Comparison of ENCODE assay signal across 20 cellular contexts in genomic region chr6:107237992-107238660, GRCh38.
DNase-seq lines count a peak whose midpoint lies in the region; ATAC-seq lines count a peak whose summit lies in the region.
"Had no signal": no experiment of that assay in that cellular context is flagged by ENCODE, and none has a peak within 500 bp of the region (broad histone marks: within the 10 kb centered on the region; RNA-seq: fewer than 3 reads in every experiment).

No MANE protein-coding gene starts in this region.

- peak overlapping the region; percentile 26 for H3K27ac Mint-ChIP-seq in stimulated activated naive CD8-positive, alpha-beta T cell treated with anti-CD3 and anti-CD28 coated beads, Interleukin-15, Interleukin-2, amounts not matched to agents 100 ng/mL and 50 ng/mL, for 24 hours
- H3K27ac Mint-ChIP-seq in stimulated activated naive CD8-positive, alpha-beta T cell treated with anti-CD3 and anti-CD28 coated beads, Interleukin-15, amount 100 ng/mL, for 72 hours = no peak overlapping the region
- no peak overlapping the region for H3K27ac Mint-ChIP-seq in activated T-helper 17 cell treated with anti-CD3 and anti-CD28 coated beads, Interleukin-2, amount 50 U/mL, for 72 hours
- H3K27ac Mint-ChIP-seq: stimulated activated memory B cell treated with anti-CD40 and anti-IgM and Interleukin-4, amounts not matched to agents 10 μg/mL and 1 μg/mL and 100 μg/mL, for 72 hours had no signal

- peaks cover 32% of the 10 kb centered on the region for H3K36me3 Mint-ChIP-seq in stimulated activated naive CD8-positive, alpha-beta T cell treated with anti-CD3 and anti-CD28 coated beads, Interleukin-15, Interleukin-2, amounts not matched to agents 100 ng/mL and 50 ng/mL, for 24 hours (ENCODE audit: low read depth)
- peaks cover 35% of the 10 kb centered on the region for H3K36me3 Mint-ChIP-seq in activated T-helper 17 cell treated with anti-CD3 and anti-CD28 coated beads, Interleukin-2, amount 50 U/mL, for 72 hours (ENCODE audit: low read depth)

- DNase-seq in stimulated activated naive CD8-positive, alpha-beta T cell treated with anti-CD3 and anti-CD28 coated beads, Interleukin-15, amount 100 ng/mL, for 72 hours = no peak
- DNase-seq in fibroblast of gingiva (ENCODE audit: low read depth) = peak; percentile 38
- peak; percentile 22 for DNase-seq in stromal cell of bone marrow (ENCODE audit: low read depth)
- no peak for DNase-seq in LoVo (ENCODE audit: low spot score)
- no peak for DNase-seq in GM03348 (ENCODE audit: low spot score)
- DNase-seq: activated CD8-positive, alpha-beta memory T cell treated with anti-CD3 and anti-CD28 coated beads for 24 hours; C1 segment of cervical spinal cord; effector memory CD4-positive, alpha-beta T cell; NCI-H146; SHP77; T-helper 2 cell; upper lobe of left lung had no signal

- no peak overlapping the region for H3K4me3 Mint-ChIP-seq in stimulated activated naive CD8-positive, alpha-beta T cell treated with anti-CD3 and anti-CD28 coated beads, Interleukin-15, Interleukin-2, amounts not matched to agents 100 ng/mL and 50 ng/mL, for 24 hours
- H3K4me3 Mint-ChIP-seq in stimulated activated naive CD8-positive, alpha-beta T cell treated with anti-CD3 and anti-CD28 coated beads, Interleukin-15, amount 100 ng/mL, for 72 hours = no peak overlapping the region
- no peak overlapping the region for H3K4me3 Mint-ChIP-seq in activated T-helper 17 cell treated with anti-CD3 and anti-CD28 coated beads, Interleukin-2, amount 50 U/mL, for 72 hours
- H3K4me3 Mint-ChIP-seq: central memory CD8-positive, alpha-beta T cell; stimulated activated memory B cell treated with anti-CD40 and anti-IgM and Interleukin-4, amounts not matched to agents 10 μg/mL and 1 μg/mL and 100 μg/mL, for 72 hours had no signal

- H3K9me3 Mint-ChIP-seq in stimulated activated naive CD8-positive, alpha-beta T cell treated with anti-CD3 and anti-CD28 coated beads, Interleukin-15, Interleukin-2, amounts not matched to agents 100 ng/mL and 50 ng/mL, for 24 hours = peaks cover 10% of the 10 kb centered on the region
- H3K9me3 Mint-ChIP-seq in stimulated activated naive CD8-positive, alpha-beta T cell treated with anti-CD3 and anti-CD28 coated beads, Interleukin-15, amount 100 ng/mL, for 72 hours = peaks cover 8 to 16% of the 10 kb centered on the region in 2 donors
- H3K9me3 Mint-ChIP-seq in activated T-helper 17 cell treated with anti-CD3 and anti-CD28 coated beads, Interleukin-2, amount 50 U/mL, for 72 hours = peaks cover 12% of the 10 kb centered on the region

- no peaks in the 10 kb centered on the region for H3K4me1 Mint-ChIP-seq in stimulated activated naive CD8-positive, alpha-beta T cell treated with anti-CD3 and anti-CD28 coated beads, Interleukin-15, Interleukin-2, amounts not matched to agents 100 ng/mL and 50 ng/mL, for 24 hours (ENCODE audit: low read depth)
- H3K4me1 Mint-ChIP-seq in stimulated activated naive CD8-positive, alpha-beta T cell treated with anti-CD3 and anti-CD28 coated beads, Interleukin-15, amount 100 ng/mL, for 72 hours = no peaks in the 10 kb centered on the region
- no peaks in the 10 kb centered on the region for H3K4me1 Mint-ChIP-seq in activated T-helper 17 cell treated with anti-CD3 and anti-CD28 coated beads, Interleukin-2, amount 50 U/mL, for 72 hours
- H3K4me1 Mint-ChIP-seq: central memory CD8-positive, alpha-beta T cell; stimulated activated memory B cell treated with anti-CD40 and anti-IgM and Interleukin-4, amounts not matched to agents 10 μg/mL and 1 μg/mL and 100 μg/mL, for 72 hours had no signal

- ATAC-seq in stimulated activated naive CD8-positive, alpha-beta T cell treated with anti-CD3 and anti-CD28 coated beads, Interleukin-15, amount 100 ng/mL, for 72 hours = no peak
- ATAC-seq in activated T-helper 17 cell treated with anti-CD3 and anti-CD28 coated beads, Interleukin-2, amount 50 U/mL, for 72 hours (replicated peaks) = peak; percentile 21
- ATAC-seq in HG03159 (IDR thresholded peaks at IDR 0.05; ENCODE audit: unreplicated experiment) = no peak
- ATAC-seq: A549; gastroesophageal sphincter; left lobe of liver; stimulated activated memory B cell treated with anti-CD40 and anti-IgM and Interleukin-4, amounts not matched to agents 10 μg/mL and 1 μg/mL and 100 μg/mL, for 72 hours had no signal

- H3K27me3 Mint-ChIP-seq in stimulated activated naive CD8-positive, alpha-beta T cell treated with anti-CD3 and anti-CD28 coated beads, Interleukin-15, Interleukin-2, amounts not matched to agents 100 ng/mL and 50 ng/mL, for 24 hours = no peaks in the 10 kb centered on the region
- no peaks in the 10 kb centered on the region for H3K27me3 Mint-ChIP-seq in stimulated activated naive CD8-positive, alpha-beta T cell treated with anti-CD3 and anti-CD28 coated beads, Interleukin-15, amount 100 ng/mL, for 72 hours
- no peaks in the 10 kb centered on the region for H3K27me3 Mint-ChIP-seq in activated T-helper 17 cell treated with anti-CD3 and anti-CD28 coated beads, Interleukin-2, amount 50 U/mL, for 72 hours
- H3K27me3 Mint-ChIP-seq: central memory CD8-positive, alpha-beta T cell; stimulated activated memory B cell treated with anti-CD40 and anti-IgM and Interleukin-4, amounts not matched to agents 10 μg/mL and 1 μg/mL and 100 μg/mL, for 72 hours had no signal

Comparison
In these comparisons a context has a peak if more than half of its experiments do, and no peak if none do; other contexts are left out.
1. DNase-seq: peak in fibroblast of gingiva (single experiment) and stromal cell of bone marrow (single experiment); none in stimulated activated naive CD8-positive, alpha-beta T cell treated with anti-CD3 and anti-CD28 coated beads, Interleukin-15, amount 100 ng/mL, for 72 hours (0 of 2), LoVo (single experiment) and GM03348 (single experiment).